In the genomic region with DNA sequence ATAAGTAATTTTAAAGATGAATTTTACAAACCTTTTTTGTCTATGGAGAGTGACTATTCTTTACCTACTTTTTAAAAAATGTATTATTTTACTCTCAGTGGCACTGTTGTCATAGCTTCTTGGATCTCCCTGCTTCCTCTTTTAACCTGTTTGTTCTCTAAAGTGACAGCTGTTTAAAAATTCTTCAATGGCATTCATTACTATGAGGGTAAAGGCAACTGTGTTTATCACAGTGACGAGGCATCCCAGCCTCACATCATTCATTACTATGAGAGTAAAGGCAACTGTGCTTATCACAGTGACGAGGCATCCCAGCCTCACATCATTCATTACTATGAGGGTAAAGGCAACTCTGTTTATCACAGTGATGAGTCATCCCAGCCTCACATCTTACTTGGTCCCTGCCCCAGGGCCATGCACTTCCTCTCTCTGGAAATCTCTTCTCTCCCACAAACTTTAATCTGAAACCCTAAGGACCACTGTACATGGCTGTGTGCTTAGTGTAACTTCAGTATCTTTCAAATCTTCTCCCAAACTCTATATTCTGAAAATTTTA, we compare ENCODE assay signal across 21 cellular contexts.
"Had no signal": no experiment of that assay in that cellular context is flagged by ENCODE, and none has a peak within 500 bp of the region (broad histone marks: within the 10 kb centered on the region; RNA-seq: fewer than 3 reads in every experiment).

No MANE protein-coding gene starts in this region.

- H3K36me3 ChIP-seq: ascending aorta, brain microvascular endothelial cell, left ventricle myocardium inferior, pancreas, right atrium auricular region, spleen, vagina had no signal

- H3K27me3 ChIP-seq: ascending aorta, brain microvascular endothelial cell, pancreas, right atrium auricular region, spleen, testis, vagina had no signal

- H3K4me3 ChIP-seq: ascending aorta, left ventricle myocardium inferior, pancreas, psoas muscle, right atrium auricular region, spleen, testis, vagina had no signal

- DNase-seq: activated CD4-positive, alpha-beta memory T cell treated with anti-CD3 and anti-CD28 coated beads, Interleukin-2, amount 10 ng/mL, durations not matched to agents 7 days and 5 days; activated CD4-positive, alpha-beta T cell treated with anti-CD3 and anti-CD28 coated beads, Interleukin-2, amount 10 ng/mL, durations not matched to agents 24 days and 14 days; activated gamma-delta T cell; brain microvascular endothelial cell; caudate nucleus; effector CD8-positive, alpha-beta T cell; foreskin melanocyte; left ventricle myocardium inferior; mammary epithelial cell; nephron progenitor cell; pancreas; psoas muscle; spleen; stimulated activated CD4-positive, alpha-beta T cell treated with anti-CD3 and anti-CD28 coated beads, Interleukin-4, amount 100 ng/mL, for 1 hour; stimulated activated naive CD4-positive, alpha-beta T cell; testis had no signal

- H3K27ac ChIP-seq: ascending aorta, brain microvascular endothelial cell, left ventricle myocardium inferior, pancreas, psoas muscle, right atrium auricular region, spleen, testis, vagina had no signal

- ATAC-seq: activated CD4-positive, CD25-positive, alpha-beta regulatory T cell treated with anti-CD3 and anti-CD28 coated beads, Interleukin-2, amount 50 U/mL, for 24 hours; activated naive CD4-positive, alpha-beta T cell treated with anti-CD3 and anti-CD28 coated beads, Interleukin-2, amount 50 U/mL, for 72 hours; pancreas; psoas muscle had no signal

- H3K9me3 ChIP-seq: ascending aorta, left ventricle myocardium inferior, pancreas, psoas muscle, right atrium auricular region, testis, vagina had no signal
